In genomic region chr10:35641430-35642015, GRCh38 we compare ENCODE assay signal across 8 cellular contexts. TPM values are rescaled to one million over a fixed set of nuclear protein-coding genes. Genes with fewer than 3 reads are reported as not detected.
DNase-seq lines count a peak whose midpoint lies in the region; ATAC-seq and TF ChIP-seq lines count a peak whose summit lies in the region.

No MANE protein-coding gene starts in this region.

- H3K4me3 ChIP-seq in BLaER1 (peak overlapping the region; percentile 82), esophagus (ENCODE audit: low read depth in 1 of 2, low read length in 2 of 2) (peak overlapping the region; percentile 58 to 68)

- WGBS in esophagus, 2 donors: 1% methylated on average over 56 to 79 of the region's 79 CpGs

- no peak for TF ChIP-seq CTCF in nephron (IDR thresholded peaks at IDR 0.05; ENCODE audit: unreplicated experiment in 3 of 3)

- H3K36me3 Mint-ChIP-seq in T-helper 17 cell (ENCODE audit: low read depth) (peaks cover 2% of the 10 kb centered on the region), nephron (ENCODE audit: low read depth) (no peaks in the 10 kb centered on the region)

- ATAC-seq in GM18870 (IDR thresholded peaks at IDR 0.05; ENCODE audit: unreplicated experiment) (peak; percentile 0), HG03045 (IDR thresholded peaks at IDR 0.05; ENCODE audit: unreplicated experiment) (peak; percentile 27), T-helper 17 cell (no peak)

- peak overlapping the region; percentile 6 for H3K27ac Mint-ChIP-seq in T-helper 17 cell
- H3K27ac Mint-ChIP-seq in nephron: peak overlapping the region in 2 of 3 experiments; percentile 68 to 85

- no peaks in the 10 kb centered on the region for H3K36me3 ChIP-seq in BLaER1
- H3K36me3 ChIP-seq in esophagus (ENCODE audit: control insufficient read depth in 2 of 2, insufficient read depth in 2 of 2, low read length in 1 of 2): no peaks in the 10 kb centered on the region

- peak overlapping the region; percentile 77 for H3K9ac ChIP-seq in BLaER1

- H3K27me3 Mint-ChIP-seq in T-helper 17 cell: peaks cover 8% of the 10 kb centered on the region
- H3K27me3 Mint-ChIP-seq in nephron (ENCODE audit: low read depth): peaks cover 30% of the 10 kb centered on the region

- peak overlapping the region; percentile 92 for H3K4me3 Mint-ChIP-seq in T-helper 17 cell
- peak overlapping the region; percentile 94 to 95 (median 95) for H3K4me3 Mint-ChIP-seq in nephron

- DNase-seq in T-helper 17 cell: no peak
- DNase-seq in NCI-H524 treated with DMSO at 0.1 percent for 48 hours (lab: John Stamatoyannopoulos, UW): no peak
- no peak for DNase-seq in activated CD4-positive, CD25-positive, alpha-beta regulatory T cell (lab: John Stamatoyannopoulos, UW)

- peaks cover 13% of the 10 kb centered on the region for H3K4me1 Mint-ChIP-seq in T-helper 17 cell
- H3K4me1 Mint-ChIP-seq in nephron: peaks cover 37% of the 10 kb centered on the region

- H4K20me1 ChIP-seq in BLaER1: peaks cover 6% of the 10 kb centered on the region; the same call in 1 of the 2 replicates

- H3K27me3 ChIP-seq in BLaER1 (peaks cover 22% of the 10 kb centered on the region), esophagus (ENCODE audit: control insufficient read depth in 1 of 2, insufficient read depth in 2 of 2, low read length in 2 of 2) (peaks cover 0 to 5% of the 10 kb centered on the region in 2 donors)

- H3K9me3 Mint-ChIP-seq in nephron: no peaks in the 10 kb centered on the region

- H3K27ac ChIP-seq in BLaER1 (peak overlapping the region; percentile 58), esophagus (ENCODE audit: low read depth in 2 of 2, low read length in 1 of 2) (peak overlapping the region; percentile 65 to 68)

- H3K9me3 ChIP-seq in BLaER1: no peaks in the 10 kb centered on the region
- no peaks in the 10 kb centered on the region for H3K9me3 ChIP-seq in T-helper 17 cell (ENCODE audit: control insufficient read depth, low read length, poor library complexity, severe bottlenecking)
- H3K9me3 ChIP-seq in esophagus (ENCODE audit: control insufficient read depth in 2 of 2, insufficient read depth in 1 of 2, low read depth in 1 of 2, low read length in 1 of 2): peaks cover 0 to 3% of the 10 kb centered on the region in 2 donors

- H3K4me1 ChIP-seq in BLaER1 (peaks cover 27% of the 10 kb centered on the region), esophagus (ENCODE audit: control insufficient read depth in 2 of 2, insufficient read depth in 2 of 2, low read length in 1 of 2) (peaks cover 13% of the 10 kb centered on the region in 2 donors)

- H3K4me2 ChIP-seq in BLaER1: peak overlapping the region; percentile 100

RNA-seq across cellular contexts. Expression of gene FZD8, which starts 0.6 kb away (rescaled TPM):
- 1 to 10 TPM; 1.5 to 2.0 TPM for total RNA-seq in T-helper 17 cell
- under 1 TPM; 0.35 to 0.72 TPM for polyA plus RNA-seq in esophagus

RNA-seq across cellular contexts. Expression of gene GJD4, which starts 36.4 kb away (rescaled TPM):
- total RNA-seq in T-helper 17 cell: under 1 TPM in 1 of 2 donors, not detected in 1; 0.22 TPM
- polyA plus RNA-seq in esophagus: not detected
